In the genomic region with DNA sequence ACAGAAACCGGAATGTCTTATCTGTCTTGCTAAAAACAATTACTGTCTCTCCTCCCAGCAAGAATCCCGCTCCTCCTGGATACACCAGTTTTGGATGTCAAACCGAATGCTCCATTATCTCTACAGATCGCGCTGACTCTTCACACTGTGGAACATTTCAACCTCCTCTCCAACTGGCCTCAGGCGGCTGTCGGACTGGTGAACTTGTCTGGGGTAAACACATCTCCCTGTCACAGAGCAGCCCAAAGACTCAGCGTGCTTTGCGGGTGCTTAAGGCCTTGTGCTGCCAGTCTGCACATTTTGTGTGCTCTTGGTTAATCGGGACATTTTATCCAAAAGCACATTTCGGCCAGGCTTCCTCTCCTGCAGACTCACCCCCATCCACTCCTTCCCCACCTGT, we compare ENCODE assay signal across 9 cellular contexts.
A peak's percentile ranks its signal among the peaks of the same experiment; 100 is the strongest.
DNase-seq lines count a peak whose midpoint lies in the region; ATAC-seq lines count a peak whose summit lies in the region.
"Had no signal": no experiment of that assay in that cellular context is flagged by ENCODE, and none has a peak within 500 bp of the region (broad histone marks: within the 10 kb centered on the region; RNA-seq: fewer than 3 reads in every experiment).

No MANE protein-coding gene starts in this region.

- H3K4me3 ChIP-seq in neuronal stem cell (ENCODE audit: low read length in 2 of 2) = no peak overlapping the region
- H3K4me3 ChIP-seq: colonic mucosa had no signal

- H3K4me1 Mint-ChIP-seq in central memory CD8-positive, alpha-beta T cell = peaks cover 48% of the 10 kb centered on the region

- no peak overlapping the region for H3K27ac ChIP-seq in neuronal stem cell (replicated peaks; ENCODE audit: low read length)
- H3K27ac ChIP-seq: colonic mucosa had no signal

- H3K23ac ChIP-seq in neuronal stem cell (ENCODE audit: low read depth, low read length, poor library complexity) = no peak overlapping the region

- H3K9me3 ChIP-seq in neuronal stem cell (replicated peaks in 1 of 2; ENCODE audit: control insufficient read depth in 2 of 2, insufficient read depth in 1 of 2, low read depth in 1 of 2, low read length in 2 of 2) = no peaks in the 10 kb centered on the region
- H3K9me3 ChIP-seq: colonic mucosa had no signal

- no peaks in the 10 kb centered on the region for H3K9me3 Mint-ChIP-seq in central memory CD8-positive, alpha-beta T cell

- H2BK15ac ChIP-seq in neuronal stem cell (ENCODE audit: low read length) = no peak overlapping the region

- no peak overlapping the region for H4K8ac ChIP-seq in neuronal stem cell (ENCODE audit: low read depth, low read length)

- H2BK120ac ChIP-seq in neuronal stem cell (ENCODE audit: low read depth, low read length) = no peak overlapping the region

- H3K4me2 ChIP-seq in neuronal stem cell (ENCODE audit: insufficient read depth, low read length, poor library complexity, severe bottlenecking) = no peak overlapping the region

- H3K4me3 Mint-ChIP-seq in central memory CD8-positive, alpha-beta T cell = peak overlapping the region; percentile 73

- peaks cover 13 to 24% of the 10 kb centered on the region in 2 donors for H3K4me1 ChIP-seq in neuronal stem cell (ENCODE audit: control insufficient read depth in 2 of 2, insufficient read depth in 1 of 2, low read depth in 1 of 2, low read length in 2 of 2)

- H3K36me3 Mint-ChIP-seq in central memory CD8-positive, alpha-beta T cell (ENCODE audit: insufficient read depth) = peaks cover 9% of the 10 kb centered on the region

- no peaks in the 10 kb centered on the region for H3K27me3 ChIP-seq in neuronal stem cell (ENCODE audit: control insufficient read depth in 3 of 3, insufficient read depth in 3 of 3, low read depth in 1 of 3, low read length in 3 of 3)
- H3K27me3 ChIP-seq: colonic mucosa had no signal

- H3K14ac ChIP-seq in neuronal stem cell (ENCODE audit: low read length) = no peak overlapping the region

- H3K4ac ChIP-seq in neuronal stem cell (ENCODE audit: low read length) = no peak overlapping the region

- WGBS in neuronal stem cell (ENCODE audit: extremely low coverage in 2 of 2, insufficient read length in 2 of 2, insufficient replicate concordance in 1 of 2), 2 donors = no CpG with 5 or more reads among the region's 11 CpGs

- no peak overlapping the region for H2BK12ac ChIP-seq in neuronal stem cell (ENCODE audit: low read length)

- H2BK5ac ChIP-seq in neuronal stem cell (ENCODE audit: low read length) = no peak overlapping the region

- H2AK5ac ChIP-seq in neuronal stem cell (ENCODE audit: low read depth, low read length) = no peak overlapping the region

- no peak for ATAC-seq in central memory CD8-positive, alpha-beta T cell (replicated peaks; ENCODE audit: extremely low read depth, poor library complexity, severe bottlenecking)
- no peak for ATAC-seq in GM21526 (IDR thresholded peaks at IDR 0.05; ENCODE audit: low FRiP score, unreplicated experiment)
- ATAC-seq in HG03039 (IDR thresholded peaks at IDR 0.05; ENCODE audit: unreplicated experiment) = no peak
- no peak for ATAC-seq in HG02885 (IDR thresholded peaks at IDR 0.05; ENCODE audit: poor library complexity, unreplicated experiment)

- peak; percentile 11 for DNase-seq in GM03348 (ENCODE audit: low spot score)
- peak; percentile 29 for DNase-seq in NCI-H2227 treated with DMSO at 0.1 percent for 48 hours (lab: John Stamatoyannopoulos, UW)
- DNase-seq in central memory CD8-positive, alpha-beta T cell (ENCODE audit: low spot score in 2 of 2) = no peak
- no peak for DNase-seq in neuronal stem cell (ENCODE audit: low spot score)
- no peak for DNase-seq in NCI-H2029 (lab: John Stamatoyannopoulos, UW)
- DNase-seq: colonic mucosa had no signal

- H2AFZ ChIP-seq in neuronal stem cell (ENCODE audit: low read length) = peak overlapping the region; percentile 82

- peaks cover 43% of the 10 kb centered on the region for H3K27me3 Mint-ChIP-seq in central memory CD8-positive, alpha-beta T cell

- no peaks in the 10 kb centered on the region for H3K36me3 ChIP-seq in neuronal stem cell (replicated peaks in 1 of 2; ENCODE audit: control insufficient read depth in 2 of 2, insufficient read depth in 2 of 2, low read length in 2 of 2)
- H3K36me3 ChIP-seq: colonic mucosa had no signal

- peak overlapping the region; percentile 56 for H3K27ac Mint-ChIP-seq in central memory CD8-positive, alpha-beta T cell (ENCODE audit: low read depth)

- H4K91ac ChIP-seq in neuronal stem cell (ENCODE audit: low read depth, low read length, poor library complexity) = no peak overlapping the region

- no peaks in the 10 kb centered on the region for H3K79me1 ChIP-seq in neuronal stem cell (ENCODE audit: low read depth, low read length)

- no peak overlapping the region for H3K9ac ChIP-seq in neuronal stem cell (ENCODE audit: low read depth, low read length, poor library complexity)

- peak overlapping the region; percentile 1 for H3K18ac ChIP-seq in neuronal stem cell (ENCODE audit: low read length)

Comparison
In these comparisons a context has a peak if more than half of its experiments do, and no peak if none do; other contexts are left out.
1. DNase-seq: peak in GM03348 (single experiment) and NCI-H2227 treated with DMSO at 0.1 percent for 48 hours (single experiment); none in central memory CD8-positive, alpha-beta T cell (0 of 2), neuronal stem cell (single experiment) and NCI-H2029 (single experiment).